Comparison of ENCODE assay signal across 8 cellular contexts in the genomic region with DNA sequence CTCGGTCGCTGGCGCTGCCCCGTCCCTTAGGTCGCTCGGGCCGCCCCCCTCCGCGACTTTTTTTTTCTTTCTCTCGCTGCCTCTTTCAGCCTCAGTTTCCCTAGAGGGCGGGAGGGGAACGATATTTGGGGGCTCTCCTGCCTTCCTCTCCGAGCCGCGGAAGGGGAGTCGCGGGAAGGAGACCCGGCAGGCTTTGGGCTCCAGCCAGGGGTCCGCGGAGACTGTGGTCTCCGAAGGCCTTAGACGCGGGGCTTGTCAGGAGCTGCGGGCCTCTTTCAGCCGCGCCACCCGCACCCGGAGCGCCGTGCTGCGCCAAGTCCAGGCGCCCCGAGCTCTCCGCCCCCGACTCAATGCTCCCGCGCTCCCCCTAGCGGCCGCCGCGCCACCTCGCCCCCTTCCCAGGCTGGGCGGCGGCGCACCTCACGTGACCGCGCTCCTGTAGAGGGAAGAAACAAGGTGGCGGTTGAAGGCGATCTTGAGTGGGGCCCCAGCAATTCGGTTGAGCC. TPM values are rescaled to one million over a fixed set of nuclear protein-coding genes. Genes with fewer than 3 reads are reported as not detected.
DNase-seq lines count a peak whose midpoint lies in the region; ATAC-seq, FAIRE-seq and TF ChIP-seq lines count a peak whose summit lies in the region.

LRRC37B (plus strand) TSS at position 427 of the 506 bp plus-strand sequence. CDS start 14,010 bp downstream, outside the sequence.

- peaks cover 22% of the 10 kb centered on the region for H3K4me1 Mint-ChIP-seq in WTC11

- H3K27me3 ChIP-seq in bronchial epithelial cell (ENCODE audit: control insufficient read depth, insufficient read depth, low read length): no peaks in the 10 kb centered on the region

- peak within 1 kb of the TSS; percentile 72 for H3K4me3 ChIP-seq in bronchial epithelial cell (ENCODE audit: low read depth, low read length)

- H3K27ac Mint-ChIP-seq in WTC11: peak within 1 kb of the TSS; percentile 6; the same call in 1 of the 2 replicates

- CTCF ChIA-PET in WTC11 (lab: Charles Lee): interaction anchor here (0.6 to 3.8 kb wide), 30 partner anchors 9 to 437 kb away, joined by 3 to 76 read pairs (median 5); partner anchors contain the start of genes COPRS, PSMD11, RHOT1 and SUZ12

- H3K36me3 ChIP-seq in bronchial epithelial cell (ENCODE audit: control insufficient read depth, insufficient read depth, low read length): no peaks in the 10 kb centered on the region

- ATAC-seq in GM18520 (IDR thresholded peaks at IDR 0.05; ENCODE audit: unreplicated experiment) (peak; percentile 73), HG03066 (IDR thresholded peaks at IDR 0.05; ENCODE audit: low read depth, unreplicated experiment) (peak; percentile 85), WTC11 (peak; percentile 92)

- peak within 1 kb of the TSS; percentile 58 for H3K27ac ChIP-seq in 22Rv1

- POLR2A ChIA-PET in WTC11 (lab: Charles Lee): no interaction called here

- peak within 1 kb of the TSS; percentile 79 for H3K4me3 Mint-ChIP-seq in WTC11

- H3K9me3 Mint-ChIP-seq in WTC11: no peaks in the 10 kb centered on the region

- TF ChIP-seq CTCF in 22Rv1 (IDR thresholded peaks at IDR 0.05) (peak; percentile 93), WTC11 (IDR thresholded peaks at IDR 0.05) (peak; percentile 95), bronchial epithelial cell (IDR thresholded peaks at IDR 0.05; ENCODE audit: insufficient read depth, low read length, severe bottlenecking) (peak; percentile 88)

- H3K36me3 Mint-ChIP-seq in WTC11: no peaks in the 10 kb centered on the region; the same call in 1 of the 2 replicates

- peaks cover 19% of the 10 kb centered on the region for H3K27me3 Mint-ChIP-seq in WTC11 (ENCODE audit: low read depth)

- DNase-seq in NCI-H2227 (lab: John Stamatoyannopoulos, UW; ENCODE audit: unreplicated experiment) (peak; percentile 82), WTC11 (ENCODE audit: low spot score) (peak; percentile 90), bronchial epithelial cell (ENCODE audit: low read depth) (peak; percentile 51), islet precursor cell (peak; percentile 96)
- peak; percentile 88 for DNase-seq in stimulated activated CD4-positive, alpha-beta T cell treated with anti-CD3 and anti-CD28 coated beads, Interleukin-12 subunit alpha, Interleukin-12 subunit beta, amount 100 ng/mL, for 4 hours

- FAIRE-seq in bronchial epithelial cell (lab: Jason Lieb, UNC): no peak

TF ChIP-seq in WTC11, 78 proteins besides CTCF, POLR2A, EP300 and RAD21 (continues in another document):
- TF ChIP-seq, protein P1, sequence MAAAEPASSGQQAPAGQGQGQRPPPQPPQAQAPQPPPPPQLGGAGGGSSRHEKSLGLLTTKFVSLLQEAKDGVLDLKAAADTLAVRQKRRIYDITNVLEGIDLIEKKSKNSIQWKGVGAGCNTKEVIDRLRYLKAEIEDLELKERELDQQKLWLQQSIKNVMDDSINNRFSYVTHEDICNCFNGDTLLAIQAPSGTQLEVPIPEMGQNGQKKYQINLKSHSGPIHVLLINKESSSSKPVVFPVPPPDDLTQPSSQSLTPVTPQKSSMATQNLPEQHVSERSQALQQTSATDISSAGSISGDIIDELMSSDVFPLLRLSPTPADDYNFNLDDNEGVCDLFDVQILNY (CRISPR knock-in tag; IDR thresholded peaks at IDR 0.05): 0 out of 2 replicates have a peak, but pooled peaks have one; percentile 54
- TF ChIP-seq TEAD4 (CRISPR knock-in tag; IDR thresholded peaks at IDR 0.05): no peak
- TF ChIP-seq ETV6 (CRISPR knock-in tag; IDR thresholded peaks at IDR 0.05): no peak
- TF ChIP-seq ERG (CRISPR knock-in tag; IDR thresholded peaks at IDR 0.05): no peak
- TF ChIP-seq, protein P2, sequence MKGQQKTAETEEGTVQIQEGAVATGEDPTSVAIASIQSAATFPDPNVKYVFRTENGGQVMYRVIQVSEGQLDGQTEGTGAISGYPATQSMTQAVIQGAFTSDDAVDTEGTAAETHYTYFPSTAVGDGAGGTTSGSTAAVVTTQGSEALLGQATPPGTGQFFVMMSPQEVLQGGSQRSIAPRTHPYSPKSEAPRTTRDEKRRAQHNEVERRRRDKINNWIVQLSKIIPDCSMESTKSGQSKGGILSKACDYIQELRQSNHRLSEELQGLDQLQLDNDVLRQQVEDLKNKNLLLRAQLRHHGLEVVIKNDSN (CRISPR knock-in tag; IDR thresholded peaks at IDR 0.05): peak; percentile 97
- no peak for TF ChIP-seq JAZF1 (CRISPR knock-in tag; IDR thresholded peaks at IDR 0.05)
- no peak for TF ChIP-seq ZNF138 (CRISPR knock-in tag; conservative IDR thresholded peaks at IDR 0.05)
- peak; percentile 7; the same call in 1 of the 2 replicates for TF ChIP-seq KAT7 (CRISPR knock-in tag; IDR thresholded peaks at IDR 0.05; ENCODE audit: borderline replicate concordance)
- peak; percentile 59; the same call in 1 of the 2 replicates for TF ChIP-seq FOXK1 (CRISPR knock-in tag; IDR thresholded peaks at IDR 0.05)
- TF ChIP-seq HMGXB4 (CRISPR knock-in tag; IDR thresholded peaks at IDR 0.05): peak; percentile 92
- peak; percentile 65; the same call in 1 of the 2 replicates for TF ChIP-seq ARID4B (CRISPR knock-in tag; IDR thresholded peaks at IDR 0.05; ENCODE audit: borderline replicate concordance)
- TF ChIP-seq, protein P3, sequence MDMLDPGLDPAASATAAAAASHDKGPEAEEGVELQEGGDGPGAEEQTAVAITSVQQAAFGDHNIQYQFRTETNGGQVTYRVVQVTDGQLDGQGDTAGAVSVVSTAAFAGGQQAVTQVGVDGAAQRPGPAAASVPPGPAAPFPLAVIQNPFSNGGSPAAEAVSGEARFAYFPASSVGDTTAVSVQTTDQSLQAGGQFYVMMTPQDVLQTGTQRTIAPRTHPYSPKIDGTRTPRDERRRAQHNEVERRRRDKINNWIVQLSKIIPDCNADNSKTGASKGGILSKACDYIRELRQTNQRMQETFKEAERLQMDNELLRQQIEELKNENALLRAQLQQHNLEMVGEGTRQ (CRISPR knock-in tag; IDR thresholded peaks at IDR 0.05): peak; percentile 97
- peak; percentile 67; the same call in 1 of the 2 replicates for TF ChIP-seq TEAD1 (CRISPR knock-in tag; IDR thresholded peaks at IDR 0.05)
- TF ChIP-seq, protein P4, sequence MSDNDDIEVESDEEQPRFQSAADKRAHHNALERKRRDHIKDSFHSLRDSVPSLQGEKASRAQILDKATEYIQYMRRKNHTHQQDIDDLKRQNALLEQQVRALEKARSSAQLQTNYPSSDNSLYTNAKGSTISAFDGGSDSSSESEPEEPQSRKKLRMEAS (CRISPR knock-in tag; IDR thresholded peaks at IDR 0.05): peak; percentile 82; the same call in 1 of the 2 replicates
- 0 out of 2 replicates have a peak, but pooled peaks have one; percentile 29 for TF ChIP-seq SP1 (CRISPR knock-in tag; conservative IDR thresholded peaks at IDR 0.05)

RNA-seq across cellular contexts. Expression of gene LRRC37B, which starts in this region (rescaled TPM):
- total RNA-seq in WTC11 (2021) (18.7 to 20.7 TPM (median 20.6 TPM) in 3 replicates), bronchial epithelial cell (13.2 and 13.3 TPM in 2 replicates)

Comparison
In these comparisons a context has a peak if more than half of its experiments do, and no peak if none do; other contexts are left out.
1. Peak in every context shown above with its lines: DNase-seq, ATAC-seq, H3K4me3 ChIP-seq and H3K27ac ChIP-seq.